1 cellular context compared by ENCODE assay signal in the genomic region with DNA sequence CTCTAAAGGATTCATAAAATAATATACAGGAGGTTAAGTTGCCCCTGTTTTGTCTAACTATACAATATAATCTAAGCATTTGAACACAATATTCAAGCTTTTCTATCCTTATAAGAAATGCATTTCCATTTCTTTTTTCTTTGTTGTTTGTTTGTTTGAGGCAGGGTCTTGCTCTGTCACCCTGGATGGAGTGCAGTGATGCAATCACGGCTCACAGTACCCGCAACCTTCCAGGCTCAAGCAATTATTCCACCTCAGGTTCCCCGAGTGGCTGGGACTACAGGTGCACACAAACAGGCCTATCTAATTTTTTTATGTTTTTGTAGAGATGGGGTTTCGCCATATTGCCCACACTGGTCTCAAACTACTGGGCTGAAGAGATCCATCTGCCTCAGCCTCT.
TF ChIP-seq lines count a peak whose summit lies in the region.

No MANE protein-coding gene starts in this region.

TF ChIP-seq in IMR-90, 13 proteins besides CTCF, POLR2A, EP300 and RAD21:
- peak; percentile 24; the same call in 1 of the 2 replicates for TF ChIP-seq CEBPB (IDR thresholded peaks at IDR 0.05; ENCODE audit: low read depth, low read length)
- TF ChIP-seq, protein P1, sequence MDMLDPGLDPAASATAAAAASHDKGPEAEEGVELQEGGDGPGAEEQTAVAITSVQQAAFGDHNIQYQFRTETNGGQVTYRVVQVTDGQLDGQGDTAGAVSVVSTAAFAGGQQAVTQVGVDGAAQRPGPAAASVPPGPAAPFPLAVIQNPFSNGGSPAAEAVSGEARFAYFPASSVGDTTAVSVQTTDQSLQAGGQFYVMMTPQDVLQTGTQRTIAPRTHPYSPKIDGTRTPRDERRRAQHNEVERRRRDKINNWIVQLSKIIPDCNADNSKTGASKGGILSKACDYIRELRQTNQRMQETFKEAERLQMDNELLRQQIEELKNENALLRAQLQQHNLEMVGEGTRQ (IDR thresholded peaks at IDR 0.05; ENCODE audit: low read depth, low read length) = no peak
